Comparison of ENCODE assay signal across 16 cellular contexts in the genomic region with DNA sequence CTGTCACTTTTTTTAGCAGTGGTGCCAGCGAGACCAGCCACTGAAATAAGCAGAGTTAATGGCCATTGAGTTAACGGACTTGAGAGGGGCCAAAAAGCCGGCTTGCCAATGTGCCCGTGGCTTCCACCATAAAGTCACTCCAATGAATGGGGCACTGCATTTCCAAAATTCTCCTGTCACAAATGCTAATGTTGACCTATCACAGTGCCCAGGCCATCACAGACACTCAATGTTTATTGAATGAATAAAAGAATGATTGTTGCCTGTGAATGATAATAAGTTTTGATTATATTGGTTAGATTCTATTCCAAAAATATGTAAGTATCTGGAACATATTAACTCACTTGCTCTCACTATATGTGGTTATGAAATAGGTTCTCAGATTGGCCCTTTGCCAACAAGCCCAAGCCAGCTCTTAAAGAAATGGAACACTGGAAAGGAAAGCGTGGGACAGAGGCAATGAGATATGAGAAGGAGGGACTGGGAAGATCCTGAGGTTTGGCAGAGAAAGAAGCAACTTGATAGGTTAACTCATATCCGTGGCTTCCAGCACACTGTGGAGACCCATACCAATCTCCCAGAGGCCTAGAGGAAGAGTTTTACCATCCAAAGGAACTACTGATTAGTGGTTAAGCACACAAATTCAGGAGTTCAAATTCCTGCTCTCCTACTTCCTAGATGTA.
DNase-seq lines count a peak whose midpoint lies in the region; ATAC-seq and TF ChIP-seq lines count a peak whose summit lies in the region.
"Had no signal": no experiment of that assay in that cellular context is flagged by ENCODE, and none has a peak within 500 bp of the region (broad histone marks: within the 10 kb centered on the region; RNA-seq: fewer than 3 reads in every experiment).

No MANE protein-coding gene starts in this region.

- CTCF ChIA-PET in MCF 10A (lab: Yijun Ruan, JAX): interaction anchor here (0.7 kb wide), 1 partner anchor 249 kb away, joined by 4 read pairs; no protein-coding TSS in a partner anchor
- CTCF ChIA-PET in activated naive CD4-positive, alpha-beta T cell treated with anti-CD3 and anti-CD28 coated beads for 36 hours (lab: Charles Lee): no interaction called here

- H3K36me3 ChIP-seq in breast epithelium: no peaks in the 10 kb centered on the region
- H3K36me3 ChIP-seq: esophagus muscularis mucosa had no signal

- H3K36me3 Mint-ChIP-seq in MCF 10A (ENCODE audit: insufficient read depth, unreplicated experiment): peaks cover 7% of the 10 kb centered on the region
- peaks cover 8% of the 10 kb centered on the region for H3K36me3 Mint-ChIP-seq in activated naive CD4-positive, alpha-beta T cell treated with anti-CD3 and anti-CD28 coated beads for 36 hours (ENCODE audit: low read depth)

- no peaks in the 10 kb centered on the region for H3K9me3 Mint-ChIP-seq in MCF 10A (ENCODE audit: unreplicated experiment)
- H3K9me3 Mint-ChIP-seq in activated naive CD4-positive, alpha-beta T cell treated with anti-CD3 and anti-CD28 coated beads for 36 hours: no peaks in the 10 kb centered on the region

- ATAC-seq in GM21786 (IDR thresholded peaks at IDR 0.05; ENCODE audit: unreplicated experiment) (no peak), GM19397 (IDR thresholded peaks at IDR 0.05; ENCODE audit: unreplicated experiment) (no peak)
- ATAC-seq: right cardiac atrium had no signal

- H3K27ac ChIP-seq in breast epithelium: no peak overlapping the region
- H3K27ac ChIP-seq: esophagus muscularis mucosa had no signal

- BruUV-seq in MCF 10A (replicated peaks; lab: Mats Ljungman, UMichigan): no TSS peak

- H3K27ac Mint-ChIP-seq in MCF 10A (ENCODE audit: low read depth, unreplicated experiment): peak overlapping the region; percentile 96
- no peak overlapping the region for H3K27ac Mint-ChIP-seq in activated naive CD4-positive, alpha-beta T cell treated with anti-CD3 and anti-CD28 coated beads for 36 hours
- H3K27ac Mint-ChIP-seq: activated T-helper 2 cell treated with anti-CD3 and anti-CD28 coated beads, Interferon-gamma antibody, Interleukin-2, Interleukin-4, amounts not matched to agents 10 μg/mL and 5 μg/mL and 100 μg/mL, durations not matched to agents 14 hours and 24 hours and 36 hours had no signal

- no peak for TF ChIP-seq POLR2A in breast epithelium (IDR thresholded peaks at IDR 0.05)

- H3K4me1 Mint-ChIP-seq in MCF 10A (ENCODE audit: insufficient read depth, unreplicated experiment): peaks cover 52% of the 10 kb centered on the region
- H3K4me1 Mint-ChIP-seq in activated naive CD4-positive, alpha-beta T cell treated with anti-CD3 and anti-CD28 coated beads for 36 hours (ENCODE audit: low read depth): peaks cover 82% of the 10 kb centered on the region

- TF ChIP-seq CTCF in MCF 10A (IDR thresholded peaks at IDR 0.05; ENCODE audit: unreplicated experiment): no peak
- TF ChIP-seq CTCF in breast epithelium (IDR thresholded peaks at IDR 0.05): no peak
- no peak for TF ChIP-seq CTCF in fibroblast of pulmonary artery (IDR thresholded peaks at IDR 0.05; ENCODE audit: low read length, missing control alignments)

- POLR2A ChIA-PET in MCF 10A (lab: Yijun Ruan, JAX): interaction anchor here (0.9 to 4.9 kb wide), 18 partner anchors 8 to 655 kb away, joined by 3 to 43 read pairs (median 5); a partner anchor contains a TSS

- H3K27me3 Mint-ChIP-seq in MCF 10A (ENCODE audit: insufficient read depth, unreplicated experiment): no peaks in the 10 kb centered on the region
- H3K27me3 Mint-ChIP-seq in activated naive CD4-positive, alpha-beta T cell treated with anti-CD3 and anti-CD28 coated beads for 36 hours (ENCODE audit: low read depth): no peaks in the 10 kb centered on the region

- no peak overlapping the region for H3K4me3 Mint-ChIP-seq in MCF 10A (ENCODE audit: unreplicated experiment)
- no peak overlapping the region for H3K4me3 Mint-ChIP-seq in activated naive CD4-positive, alpha-beta T cell treated with anti-CD3 and anti-CD28 coated beads for 36 hours

- intact Hi-C loops in MCF 10A (cut with micrococcal nuclease): no loop called here
- intact Hi-C loops in breast epithelium (cut with DNase I; ENCODE audit: low total_unique reads): no loop called here
- intact Hi-C loops in activated naive CD4-positive, alpha-beta T cell treated with anti-CD3 and anti-CD28 coated beads for 36 hours (cut with micrococcal nuclease): loop anchor here (10.0 kb wide), 1 partner anchor 162 kb away; no protein-coding TSS in a partner anchor

- no peak overlapping the region for H3K4me3 ChIP-seq in breast epithelium
- no peak overlapping the region for H3K4me3 ChIP-seq in fibroblast of pulmonary artery (replicated peaks; ENCODE audit: low read depth, low read length)
- H3K4me3 ChIP-seq: esophagus muscularis mucosa had no signal

- peaks cover 0 to 8% of the 10 kb centered on the region in 2 donors for H3K4me1 ChIP-seq in breast epithelium

- H3K27me3 ChIP-seq in breast epithelium: no peaks in the 10 kb centered on the region
- H3K27me3 ChIP-seq: esophagus muscularis mucosa had no signal

- peak; percentile 86 for DNase-seq in MCF 10A (ENCODE audit: unreplicated experiment)
- no peak for DNase-seq in breast epithelium (ENCODE audit: low spot score in 2 of 2)
- DNase-seq in amniotic epithelial cell (ENCODE audit: low read depth): peak; percentile 83
- DNase-seq in fibroblast of pulmonary artery (ENCODE audit: low read depth): peak; percentile 94
- DNase-seq in stromal cell of bone marrow (ENCODE audit: low read depth): peak; percentile 32
- DNase-seq in activated naive CD4-positive, alpha-beta T cell treated with anti-CD3 and anti-CD28 coated beads for 36 hours: no peak
- DNase-seq: AML-193; central memory CD4-positive, alpha-beta T cell; NCI-H2081; right cardiac atrium; stimulated activated CD4-positive, alpha-beta T cell treated with anti-CD3 and anti-CD28 coated beads, Interleukin-4, amount 100 ng/mL, for 4 hours; stimulated activated naive CD4-positive, alpha-beta T cell had no signal

- H3K9me3 ChIP-seq in breast epithelium: no peaks in the 10 kb centered on the region
- H3K9me3 ChIP-seq: esophagus muscularis mucosa had no signal

Comparison
In these comparisons a context has a peak if more than half of its experiments do, and no peak if none do; other contexts are left out.
1. DNase-seq: peak in MCF 10A (single experiment), amniotic epithelial cell (single experiment), fibroblast of pulmonary artery (single experiment) and stromal cell of bone marrow (single experiment); none in breast epithelium (0 of 2) and activated naive CD4-positive, alpha-beta T cell treated with anti-CD3 and anti-CD28 coated beads for 36 hours (single experiment).